16 cellular contexts compared by ENCODE assay signal in genomic region chr2:223947711-223948205, GRCh38. TPM values are rescaled to one million over a fixed set of nuclear protein-coding genes. Genes with fewer than 3 reads are reported as not detected.
DNase-seq lines count a peak whose midpoint lies in the region; ATAC-seq and TF ChIP-seq lines count a peak whose summit lies in the region.
"Had no signal": no experiment of that assay in that cellular context is flagged by ENCODE, and none has a peak within 500 bp of the region (broad histone marks: within the 10 kb centered on the region; RNA-seq: fewer than 3 reads in every experiment).

No MANE protein-coding gene starts in this region.

- H3K79me2 ChIP-seq in neural progenitor cell (ENCODE audit: low read depth) = peaks cover 23% of the 10 kb centered on the region

- no peak overlapping the region for H3K4me3 Mint-ChIP-seq in T-helper 1 cell treated with Interleukin-12 subunit alpha and Interleukin-12 subunit beta and Interleukin-4 antibody, amounts not matched to agents 30 μg/mL and 1 μg/mL, for 36 hours
- H3K4me3 Mint-ChIP-seq in activated naive CD8-positive, alpha-beta T cell treated with anti-CD3 and anti-CD28 coated beads for 36 hours = no peak overlapping the region
- H3K4me3 Mint-ChIP-seq in neural progenitor cell = no peak overlapping the region

- H3K9me3 ChIP-seq in HUES64 (ENCODE audit: insufficient read depth, low read depth, low read length) (no peaks in the 10 kb centered on the region), neural progenitor cell (ENCODE audit: low read depth) (no peaks in the 10 kb centered on the region)
- H3K9me3 ChIP-seq: A549, adrenal gland, lower lobe of right lung, Peyer's patch had no signal

- H3F3A ChIP-seq in neural progenitor cell (ENCODE audit: low read depth) = peaks cover 43% of the 10 kb centered on the region

- H3K4me3 ChIP-seq in HUES64 (ENCODE audit: low read length) (no peak overlapping the region), neural progenitor cell (no peak overlapping the region)
- H3K4me3 ChIP-seq: A549, adrenal gland, lower lobe of right lung, Peyer's patch had no signal

- peak overlapping the region; percentile 15 for H3K4me2 ChIP-seq in neural progenitor cell
- H3K4me2 ChIP-seq: A549 had no signal

- peak overlapping the region; percentile 55 for H3K27ac Mint-ChIP-seq in T-helper 1 cell treated with Interleukin-12 subunit alpha and Interleukin-12 subunit beta and Interleukin-4 antibody, amounts not matched to agents 30 μg/mL and 1 μg/mL, for 36 hours
- H3K27ac Mint-ChIP-seq in activated naive CD8-positive, alpha-beta T cell treated with anti-CD3 and anti-CD28 coated beads for 36 hours = peak overlapping the region; percentile 80
- peak overlapping the region; percentile 15 for H3K27ac Mint-ChIP-seq in neural progenitor cell

- H3K36me3 Mint-ChIP-seq in T-helper 1 cell treated with Interleukin-12 subunit alpha and Interleukin-12 subunit beta and Interleukin-4 antibody, amounts not matched to agents 30 μg/mL and 1 μg/mL, for 36 hours (ENCODE audit: low read depth) = peaks cover 10% of the 10 kb centered on the region
- H3K36me3 Mint-ChIP-seq in activated naive CD8-positive, alpha-beta T cell treated with anti-CD3 and anti-CD28 coated beads for 36 hours = peaks cover 5% of the 10 kb centered on the region
- peaks cover 4% of the 10 kb centered on the region for H3K36me3 Mint-ChIP-seq in neural progenitor cell

- H3K4me1 ChIP-seq in HUES64 (ENCODE audit: insufficient read depth, low read length) = peaks cover 49% of the 10 kb centered on the region
- H3K4me1 ChIP-seq in neural progenitor cell = peaks cover 47% of the 10 kb centered on the region

- H3K36me3 ChIP-seq in HUES64 (ENCODE audit: insufficient read depth, low read length) (no peaks in the 10 kb centered on the region), neural progenitor cell (no peaks in the 10 kb centered on the region)
- H3K36me3 ChIP-seq: adrenal gland, lower lobe of right lung, Peyer's patch had no signal

- H3K9ac ChIP-seq in HUES64 (ENCODE audit: low read depth, low read length) (peak overlapping the region; percentile 8; the same call in 1 of the 2 replicates), neural progenitor cell (no peak overlapping the region)

- H3K27me3 ChIP-seq in HUES64 (ENCODE audit: insufficient read depth, low read length) (no peaks in the 10 kb centered on the region), neural progenitor cell (no peaks in the 10 kb centered on the region)
- H3K27me3 ChIP-seq: adrenal gland, Peyer's patch had no signal

- DNase-seq in T-helper 1 cell (no peak), neural progenitor cell (ENCODE audit: low spot score) (peak; percentile 55), hepatic stellate cell (ENCODE audit: low spot score) (no peak)
- DNase-seq in activated naive CD8-positive, alpha-beta T cell treated with anti-CD3 and anti-CD28 coated beads for 36 hours = no peak
- no peak for DNase-seq in NK-92 treated with Interleukin-12 subunit alpha and Interleukin-12 subunit beta, amount 100 ng/mL, for 24 hours (lab: John Stamatoyannopoulos, UW)
- DNase-seq: activated CD4-positive, alpha-beta T cell treated with anti-CD3 and anti-CD28 coated beads, Interleukin-2, amount 50 U/mL, for 48 hours; adrenal gland; HCEC 1CT; lower lobe of right lung; NCI-H446 treated with DMSO at 0.1 percent for 48 hours; occipital lobe; Peyer's patch had no signal

- ATAC-seq in GM19452 (IDR thresholded peaks at IDR 0.05; ENCODE audit: unreplicated experiment) = no peak
- ATAC-seq: A549, lower lobe of right lung had no signal

- H3K4me1 Mint-ChIP-seq in T-helper 1 cell treated with Interleukin-12 subunit alpha and Interleukin-12 subunit beta and Interleukin-4 antibody, amounts not matched to agents 30 μg/mL and 1 μg/mL, for 36 hours (ENCODE audit: low read depth) = peaks cover 47% of the 10 kb centered on the region
- H3K4me1 Mint-ChIP-seq in activated naive CD8-positive, alpha-beta T cell treated with anti-CD3 and anti-CD28 coated beads for 36 hours = peaks cover 54% of the 10 kb centered on the region
- H3K4me1 Mint-ChIP-seq in neural progenitor cell = peaks cover 40% of the 10 kb centered on the region

- H3K27ac ChIP-seq in HUES64 (ENCODE audit: low read depth, low read length) (no peak overlapping the region), neural progenitor cell (peak overlapping the region; percentile 80)
- H3K27ac ChIP-seq: adrenal gland, lower lobe of right lung, Peyer's patch had no signal

- WGBS in HUES64 = 43% methylated on average over 5 of the region's 5 CpGs

- no peaks in the 10 kb centered on the region for H3K27me3 Mint-ChIP-seq in T-helper 1 cell treated with Interleukin-12 subunit alpha and Interleukin-12 subunit beta and Interleukin-4 antibody, amounts not matched to agents 30 μg/mL and 1 μg/mL, for 36 hours (ENCODE audit: low read depth)
- H3K27me3 Mint-ChIP-seq in activated naive CD8-positive, alpha-beta T cell treated with anti-CD3 and anti-CD28 coated beads for 36 hours = no peaks in the 10 kb centered on the region
- H3K27me3 Mint-ChIP-seq in neural progenitor cell (ENCODE audit: insufficient read depth, low read depth) = peaks cover 4% of the 10 kb centered on the region

- H4K20me1 ChIP-seq in neural progenitor cell (ENCODE audit: low read depth) = peaks cover 18% of the 10 kb centered on the region

- no peaks in the 10 kb centered on the region for H3K9me3 Mint-ChIP-seq in T-helper 1 cell treated with Interleukin-12 subunit alpha and Interleukin-12 subunit beta and Interleukin-4 antibody, amounts not matched to agents 30 μg/mL and 1 μg/mL, for 36 hours
- peaks cover 2% of the 10 kb centered on the region for H3K9me3 Mint-ChIP-seq in activated naive CD8-positive, alpha-beta T cell treated with anti-CD3 and anti-CD28 coated beads for 36 hours
- no peaks in the 10 kb centered on the region for H3K9me3 Mint-ChIP-seq in neural progenitor cell

- H2AFZ ChIP-seq in neural progenitor cell (replicated peaks) = peak overlapping the region; percentile 18

- no peak for TF ChIP-seq CTCF in neural progenitor cell (IDR thresholded peaks at IDR 0.05)

RNA-seq across cellular contexts. Expression of gene WDFY1, which starts 2.6 kb away (rescaled TPM):
- 46.1 TPM for polyA plus RNA-seq in HUES64 (2013, experiment 1 of 2)
- 52.5 TPM for polyA plus RNA-seq in HUES64 (2013, experiment 2 of 2)
- total RNA-seq in activated naive CD8-positive, alpha-beta T cell treated with anti-CD3 and anti-CD28 coated beads for 36 hours = 10 to 100 TPM; 24.4 to 26.7 TPM
- total RNA-seq in neural progenitor cell (ENCODE audit: low replicate concordance) = 119 and 177 TPM in 2 replicates

RNA-seq across cellular contexts. Expression of gene MRPL44, which starts 9.5 kb away (rescaled TPM):
- 45.3 TPM for polyA plus RNA-seq in HUES64 (2013, experiment 1 of 2)
- 41.3 TPM for polyA plus RNA-seq in HUES64 (2013, experiment 2 of 2)
- total RNA-seq in activated naive CD8-positive, alpha-beta T cell treated with anti-CD3 and anti-CD28 coated beads for 36 hours = 10 to 100 TPM; 51.0 to 53.0 TPM
- total RNA-seq in neural progenitor cell (ENCODE audit: low replicate concordance) = 56.6 and 70.8 TPM in 2 replicates

Comparison
In these comparisons a context has a peak if more than half of its experiments do, and no peak if none do; other contexts are left out.
1. H3K27ac Mint-ChIP-seq: peak in every context shown above with its lines; median percentile 80 in activated naive CD8-positive, alpha-beta T cell treated with anti-CD3 and anti-CD28 coated beads for 36 hours; 55 in T-helper 1 cell treated with Interleukin-12 subunit alpha and Interleukin-12 subunit beta and Interleukin-4 antibody, amounts not matched to agents 30 μg/mL and 1 μg/mL, for 36 hours; 15 in neural progenitor cell.